Comparison of ENCODE assay signal across 12 cellular contexts in the genomic region with DNA sequence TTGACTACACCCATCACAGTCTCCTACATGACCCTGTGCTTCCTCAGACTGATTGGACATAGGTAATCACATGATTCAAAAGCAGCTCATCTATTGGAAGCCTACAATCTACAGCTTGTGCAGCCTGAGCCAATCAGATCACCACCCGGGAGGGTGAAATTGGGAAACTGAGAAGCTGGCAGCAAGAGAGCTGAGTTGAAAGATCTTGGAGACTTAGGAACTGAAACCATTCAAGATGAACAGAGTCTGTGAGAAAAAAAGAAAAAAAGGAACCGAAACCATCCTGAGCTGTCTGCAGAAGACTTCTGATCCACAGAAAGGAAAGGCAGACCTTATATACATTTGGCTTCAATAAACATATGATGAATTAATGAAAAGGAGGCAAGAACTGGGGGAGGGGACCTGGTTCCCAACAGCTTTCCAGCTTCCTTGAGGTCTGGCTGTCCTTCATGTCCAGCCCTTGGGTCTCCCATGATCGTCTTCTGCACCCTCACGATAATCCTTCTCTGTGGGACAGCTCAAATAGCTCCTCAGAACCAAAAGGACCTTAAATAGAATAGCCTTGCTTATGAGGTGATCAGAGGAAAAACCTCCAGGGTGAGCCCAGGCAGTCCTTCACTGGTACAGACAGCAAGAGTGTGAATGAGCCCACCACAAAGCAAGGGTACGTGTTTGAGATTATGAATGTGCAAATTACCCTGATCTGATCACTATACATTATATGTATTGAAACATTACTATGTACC. TPM values are rescaled to one million over a fixed set of nuclear protein-coding genes. Genes with fewer than 3 reads are reported as not detected.
DNase-seq lines count a peak whose midpoint lies in the region; ATAC-seq lines count a peak whose summit lies in the region.
"Had no signal": no experiment of that assay in that cellular context is flagged by ENCODE, and none has a peak within 500 bp of the region (broad histone marks: within the 10 kb centered on the region; RNA-seq: fewer than 3 reads in every experiment).

No MANE protein-coding gene starts in this region.

- H3K4me2 ChIP-seq in BLaER1 treated with 17β-estradiol and CSF1 and Interleukin-3, amounts not matched to agents 10 nM and 100 nM = peak overlapping the region; percentile 45 to 96 (median 70)

- no peaks in the 10 kb centered on the region for H3K27me3 ChIP-seq in BLaER1 treated with 17β-estradiol and CSF1 and Interleukin-3, amounts not matched to agents 10 nM and 100 nM

- H3K36me3 ChIP-seq in BLaER1 treated with 17β-estradiol and CSF1 and Interleukin-3, amounts not matched to agents 10 nM and 100 nM = no peaks in the 10 kb centered on the region

- no peaks in the 10 kb centered on the region for H3K9me3 Mint-ChIP-seq in activated T-helper 17 cell treated with anti-CD3 and anti-CD28 coated beads, Interleukin-2, amount 50 U/mL, for 72 hours
- H3K9me3 Mint-ChIP-seq in activated CD4-positive, alpha-beta T cell treated with anti-CD3 and anti-CD28 coated beads, Interleukin-2, amount 10 ng/mL, durations not matched to agents 7 days and 5 days = no peaks in the 10 kb centered on the region
- H3K9me3 Mint-ChIP-seq: stimulated activated naive CD8-positive, alpha-beta T cell treated with anti-CD3 and anti-CD28 coated beads, Interleukin-15, amount 100 ng/mL, for 72 hours had no signal

- peaks cover 0 to 5% (median 0%) of the 10 kb centered on the region in 11 experiments; a peak in 1 of 22 replicates for H4K20me1 ChIP-seq in BLaER1 treated with 17β-estradiol and CSF1 and Interleukin-3, amounts not matched to agents 10 nM and 100 nM

- CTCF ChIA-PET in activated CD4-positive, alpha-beta T cell treated with anti-CD3 and anti-CD28 coated beads, Interleukin-2, amount 10 ng/mL, durations not matched to agents 7 days and 5 days (lab: Charles Lee) = interaction anchor here (0.5 to 0.9 kb wide), 5 partner anchors 34 to 846 kb away, joined by 3 to 4 read pairs (median 3); no protein-coding TSS in a partner anchor

- no peaks in the 10 kb centered on the region for H3K36me3 Mint-ChIP-seq in activated T-helper 17 cell treated with anti-CD3 and anti-CD28 coated beads, Interleukin-2, amount 50 U/mL, for 72 hours (ENCODE audit: low read depth)
- H3K36me3 Mint-ChIP-seq in activated CD4-positive, alpha-beta T cell treated with anti-CD3 and anti-CD28 coated beads, Interleukin-2, amount 10 ng/mL, durations not matched to agents 7 days and 5 days (ENCODE audit: low read depth) = no peaks in the 10 kb centered on the region

- H3K27ac ChIP-seq in BLaER1 treated with 17β-estradiol and CSF1 and Interleukin-3, amounts not matched to agents 10 nM and 100 nM = peak overlapping the region in 10 of 11 experiments; percentile 7 to 66 (median 54); a peak in 17 of 22 replicates
- H3K27ac ChIP-seq: coronary artery had no signal

- peak overlapping the region in 1 of 10 experiments; percentile 14; a peak in 1 of 20 replicates for H3K4me3 ChIP-seq in BLaER1 treated with 17β-estradiol and CSF1 and Interleukin-3, amounts not matched to agents 10 nM and 100 nM
- H3K4me3 ChIP-seq: coronary artery had no signal

- H3K4me3 Mint-ChIP-seq in activated T-helper 17 cell treated with anti-CD3 and anti-CD28 coated beads, Interleukin-2, amount 50 U/mL, for 72 hours = no peak overlapping the region
- H3K4me3 Mint-ChIP-seq in activated CD4-positive, alpha-beta T cell treated with anti-CD3 and anti-CD28 coated beads, Interleukin-2, amount 10 ng/mL, durations not matched to agents 7 days and 5 days = no peak overlapping the region
- H3K4me3 Mint-ChIP-seq: stimulated activated naive CD8-positive, alpha-beta T cell treated with anti-CD3 and anti-CD28 coated beads, Interleukin-15, amount 100 ng/mL, for 72 hours had no signal

- peak overlapping the region in 3 of 11 experiments; percentile 7 to 30 (median 10); a peak in 5 of 22 replicates for H3K9ac ChIP-seq in BLaER1 treated with 17β-estradiol and CSF1 and Interleukin-3, amounts not matched to agents 10 nM and 100 nM

- H3K27me3 Mint-ChIP-seq in activated T-helper 17 cell treated with anti-CD3 and anti-CD28 coated beads, Interleukin-2, amount 50 U/mL, for 72 hours = no peaks in the 10 kb centered on the region
- H3K27me3 Mint-ChIP-seq in activated CD4-positive, alpha-beta T cell treated with anti-CD3 and anti-CD28 coated beads, Interleukin-2, amount 10 ng/mL, durations not matched to agents 7 days and 5 days = no peaks in the 10 kb centered on the region
- H3K27me3 Mint-ChIP-seq: stimulated activated naive CD8-positive, alpha-beta T cell treated with anti-CD3 and anti-CD28 coated beads, Interleukin-15, amount 100 ng/mL, for 72 hours had no signal

- H3K27ac Mint-ChIP-seq in activated T-helper 17 cell treated with anti-CD3 and anti-CD28 coated beads, Interleukin-2, amount 50 U/mL, for 72 hours = no peak overlapping the region
- no peak overlapping the region for H3K27ac Mint-ChIP-seq in activated CD4-positive, alpha-beta T cell treated with anti-CD3 and anti-CD28 coated beads, Interleukin-2, amount 10 ng/mL, durations not matched to agents 7 days and 5 days

- POLR2A ChIA-PET in activated CD4-positive, alpha-beta T cell treated with anti-CD3 and anti-CD28 coated beads, Interleukin-2, amount 10 ng/mL, durations not matched to agents 7 days and 5 days (lab: Charles Lee) = no interaction called here

- no peak for DNase-seq in activated CD4-positive, alpha-beta T cell treated with anti-CD3 and anti-CD28 coated beads, Interleukin-2, amount 10 ng/mL, durations not matched to agents 7 days and 5 days
- DNase-seq in SW 1271 (lab: John Stamatoyannopoulos, UW) = no peak
- no peak for DNase-seq in NCI-H226
- DNase-seq: NCI-H1105; NK-92 treated with Interleukin-12 subunit alpha and Interleukin-12 subunit beta, amount 100 ng/mL, for 24 hours; stimulated activated naive CD8-positive, alpha-beta T cell treated with anti-CD3 and anti-CD28 coated beads, Interleukin-15, amount 100 ng/mL, for 72 hours had no signal

- H3K4me1 ChIP-seq in BLaER1 treated with 17β-estradiol and CSF1 and Interleukin-3, amounts not matched to agents 10 nM and 100 nM = peaks cover 19 to 55% (median 32%) of the 10 kb centered on the region in 10 experiments

- ATAC-seq in GM19351 (IDR thresholded peaks at IDR 0.05; ENCODE audit: unreplicated experiment) (peak; percentile 81), HG03378 (IDR thresholded peaks at IDR 0.05; ENCODE audit: unreplicated experiment) (peak; percentile 78), GM19455 (IDR thresholded peaks at IDR 0.05; ENCODE audit: unreplicated experiment) (no peak)
- peak; percentile 40 for ATAC-seq in activated T-helper 17 cell treated with anti-CD3 and anti-CD28 coated beads, Interleukin-2, amount 50 U/mL, for 72 hours (replicated peaks)
- ATAC-seq: stimulated activated naive CD8-positive, alpha-beta T cell treated with anti-CD3 and anti-CD28 coated beads, Interleukin-15, amount 100 ng/mL, for 72 hours had no signal

- no peaks in the 10 kb centered on the region for H3K4me1 Mint-ChIP-seq in activated T-helper 17 cell treated with anti-CD3 and anti-CD28 coated beads, Interleukin-2, amount 50 U/mL, for 72 hours
- H3K4me1 Mint-ChIP-seq in activated CD4-positive, alpha-beta T cell treated with anti-CD3 and anti-CD28 coated beads, Interleukin-2, amount 10 ng/mL, durations not matched to agents 7 days and 5 days = peaks cover 2% of the 10 kb centered on the region

- H3K9me3 ChIP-seq in BLaER1 treated with 17β-estradiol and CSF1 and Interleukin-3, amounts not matched to agents 10 nM and 100 nM (replicated peaks in 1 of 11) = peaks cover 0 to 16% (median 4%) of the 10 kb centered on the region in 11 experiments; a peak in 7 of 22 replicates

RNA-seq across cellular contexts. Expression of a gene that starts 32.6 kb away (rescaled TPM):
- 1 to 10 TPM in 1 of 2 donors, under 1 TPM in 1; 0.41 to 2.1 TPM for total RNA-seq in activated T-helper 17 cell treated with anti-CD3 and anti-CD28 coated beads, Interleukin-2, amount 50 U/mL, for 72 hours
- 1 to 10 TPM; 6.0 to 6.3 TPM for total RNA-seq in activated CD4-positive, alpha-beta T cell treated with anti-CD3 and anti-CD28 coated beads, Interleukin-2, amount 10 ng/mL, durations not matched to agents 7 days and 5 days

RNA-seq across cellular contexts. Expression of a gene that starts 47.1 kb away (rescaled TPM):
- total RNA-seq in activated T-helper 17 cell treated with anti-CD3 and anti-CD28 coated beads, Interleukin-2, amount 50 U/mL, for 72 hours = not detected
- under 1 TPM in 1 of 2 experiments, not detected in 1; 0.15 TPM for total RNA-seq in activated CD4-positive, alpha-beta T cell treated with anti-CD3 and anti-CD28 coated beads, Interleukin-2, amount 10 ng/mL, durations not matched to agents 7 days and 5 days
